Comparison of ENCODE assay signal across 8 cellular contexts in genomic region chr5:80487829-80488708, GRCh38. TPM values are rescaled to one million over a fixed set of nuclear protein-coding genes. Genes with fewer than 3 reads are reported as not detected.
DNase-seq lines count a peak whose midpoint lies in the region; ATAC-seq and TF ChIP-seq lines count a peak whose summit lies in the region.

Gene FAM151B (plus strand): TSS chr5:80488100. CDS start chr5:80488124, 24 bp downstream.

- H3K36me3 ChIP-seq in HAP-1 (replicated peaks): no peaks in the 10 kb centered on the region
- peaks cover 7% of the 10 kb centered on the region; the same call in 1 of the 2 replicates for H3K36me3 ChIP-seq in MG63
- peaks cover 0 to 23% (median 18%) of the 10 kb centered on the region in 4 donors for H3K36me3 ChIP-seq in stomach

- peak within 1 kb of the TSS; percentile 16 for H3K27ac ChIP-seq in foreskin keratinocyte
- H3K27ac ChIP-seq in stomach: peak within 1 kb of the TSS; percentile 76 to 89 (median 85)

- 0 to 2% (median 1%) methylated on average over 45 to 83 of the region's 83 CpGs for WGBS in stomach, 5 donors

- H3K9me3 Mint-ChIP-seq in neural crest cell: peaks cover 4% of the 10 kb centered on the region

- no peaks in the 10 kb centered on the region for H3K27me3 ChIP-seq in HAP-1 (ENCODE audit: low read depth)
- no peaks in the 10 kb centered on the region for H3K27me3 ChIP-seq in MG63
- no peaks in the 10 kb centered on the region for H3K27me3 ChIP-seq in foreskin keratinocyte
- H3K27me3 ChIP-seq in stomach: no peaks in the 10 kb centered on the region

- peak; percentile 98 for ATAC-seq in foreskin keratinocyte

- no peak for TF ChIP-seq EP300 in stomach (IDR thresholded peaks at IDR 0.05)

- peak within 1 kb of the TSS; percentile 39 for H3K4me3 ChIP-seq in HAP-1
- H3K4me3 ChIP-seq in MG63: peak within 1 kb of the TSS; percentile 84
- peak within 1 kb of the TSS; percentile 64 to 82 (median 76) for H3K4me3 ChIP-seq in stomach

- H3K4me3 Mint-ChIP-seq in neural crest cell: peak within 1 kb of the TSS; percentile 92

- H3K4me1 ChIP-seq in HAP-1 (peaks cover 11% of the 10 kb centered on the region), foreskin keratinocyte (peaks cover 6% of the 10 kb centered on the region), stomach (peaks cover 0 to 29% (median 17%) of the 10 kb centered on the region in 4 donors)

- peaks cover 11% of the 10 kb centered on the region for H3K36me3 Mint-ChIP-seq in neural crest cell (ENCODE audit: low read depth)

- TF ChIP-seq CTCF in foreskin keratinocyte (conservative IDR thresholded peaks at IDR 0.05): peak; percentile 61
- no peak for TF ChIP-seq CTCF in neural crest cell (conservative IDR thresholded peaks at IDR 0.05)
- no peak for TF ChIP-seq CTCF in stomach (IDR thresholded peaks at IDR 0.05)

- peaks cover 5% of the 10 kb centered on the region for H3K27me3 Mint-ChIP-seq in neural crest cell (ENCODE audit: low read depth)

- in situ Hi-C loops in HAP-1 (cut with MboI; ENCODE audit: low sequenced_read_pairs): loop anchor here (10.0 kb wide), 1 partner anchor 187 kb away; no protein-coding TSS in a partner anchor

- DNase-seq in ELR (ENCODE audit: low read depth) (peak; percentile 91), HAP-1 (ENCODE audit: low spot score in 2 of 2) (peak; percentile 79 to 86), MG63 (peak; percentile 87), SHP77 treated with DMSO at 0.1 percent for 48 hours (lab: John Stamatoyannopoulos, UW) (peak; percentile 89), foreskin keratinocyte (peak; percentile 90 to 95), neural crest cell (ENCODE audit: low read depth, low spot score) (peak; percentile 66), stomach (peak; percentile 95)
- peak; percentile 5 for DNase-seq in activated gamma-delta T cell treated with anti-CD3 and anti-CD28 coated beads, Interleukin-2, amount 50 U/mL, for 16 hours (ENCODE audit: low read depth)

- intact Hi-C loops in stomach (cut with DNase I; ENCODE audit: low total_unique reads): no loop called here

- H3K9me3 ChIP-seq in HAP-1: no peaks in the 10 kb centered on the region
- no peaks in the 10 kb centered on the region; the same call in 1 of the 2 replicates for H3K9me3 ChIP-seq in MG63
- peaks cover 0 to 10% (median 2%) of the 10 kb centered on the region in 4 donors for H3K9me3 ChIP-seq in stomach

- H3K27ac Mint-ChIP-seq in neural crest cell (ENCODE audit: unreplicated experiment): no peak within 1 kb of the TSS

- TF ChIP-seq POLR2A in stomach (IDR thresholded peaks at IDR 0.05): no peak

- H3K4me1 Mint-ChIP-seq in neural crest cell: peaks cover 21% of the 10 kb centered on the region

RNA-seq across cellular contexts. Expression of gene FAM151B, which starts in this region (rescaled TPM):
- 2.6 and 15.3 TPM in 2 replicates for total RNA-seq in MG63 (2014; rRNA removed; shearing (Covaris generic); ENCODE audit: low replicate concordance)
- 1.2 and 1.3 TPM in 2 replicates for total RNA-seq in foreskin keratinocyte
- 0.68 and 0.70 TPM in 2 replicates for polyA plus RNA-seq in foreskin keratinocyte
- total RNA-seq in neural crest cell: 1.9 and 2.0 TPM in 2 replicates
- total RNA-seq in stomach: 10 to 100 TPM in 2 of 5 donors, 1 to 10 TPM in 1, under 1 TPM in 1, not detected in 1; 0.58 to 14.7 (median 8.8) TPM
- under 1 TPM in 2 of 3 donors, not detected in 1; 0.56 to 0.60 TPM for polyA plus RNA-seq in stomach

Comparison
In these comparisons a context has a peak if more than half of its experiments do, and no peak if none do; other contexts are left out.
1. Peak in every context shown above with its lines: DNase-seq, ATAC-seq, H3K4me3 ChIP-seq and H3K27ac ChIP-seq.
2. DNase-seq: peak in every context shown above with its lines; median percentile 95 in stomach; 92 in foreskin keratinocyte; 91 in ELR; 89 in SHP77 treated with DMSO at 0.1 percent for 48 hours; 87 in MG63; 82 in HAP-1; 66 in neural crest cell; 5 in activated gamma-delta T cell treated with anti-CD3 and anti-CD28 coated beads, Interleukin-2, amount 50 U/mL, for 16 hours.